Comparison of ENCODE assay signal across 8 cellular contexts in the genomic region with DNA sequence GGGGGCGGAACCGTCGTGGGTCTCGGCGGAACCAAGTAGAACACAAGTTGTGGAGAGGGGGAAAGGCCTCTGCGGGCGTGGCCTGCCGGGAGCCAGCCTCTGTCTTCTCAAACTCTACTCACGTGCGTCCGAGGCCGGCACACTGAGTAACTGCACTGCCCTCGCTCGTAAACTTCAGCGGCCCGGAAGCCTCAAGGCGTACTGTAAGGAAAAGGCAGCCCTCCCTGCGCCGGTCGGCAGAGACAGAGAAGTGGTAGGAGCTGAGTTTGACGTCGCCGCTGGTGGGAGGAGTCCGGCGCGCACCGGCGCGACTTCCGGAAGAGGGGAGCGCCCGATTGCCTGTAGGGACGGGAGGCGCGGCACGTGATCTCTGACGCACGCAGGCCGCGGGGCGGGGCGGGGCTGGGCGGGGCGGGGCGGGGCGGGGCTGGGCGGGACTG. TPM values are rescaled to one million over a fixed set of nuclear protein-coding genes. Genes with fewer than 3 reads are reported as not detected.
A peak's percentile ranks its signal among the peaks of the same experiment; 100 is the strongest.
DNase-seq lines count a peak whose midpoint lies in the region; ATAC-seq and TF ChIP-seq lines count a peak whose summit lies in the region.

A gene with protein sequence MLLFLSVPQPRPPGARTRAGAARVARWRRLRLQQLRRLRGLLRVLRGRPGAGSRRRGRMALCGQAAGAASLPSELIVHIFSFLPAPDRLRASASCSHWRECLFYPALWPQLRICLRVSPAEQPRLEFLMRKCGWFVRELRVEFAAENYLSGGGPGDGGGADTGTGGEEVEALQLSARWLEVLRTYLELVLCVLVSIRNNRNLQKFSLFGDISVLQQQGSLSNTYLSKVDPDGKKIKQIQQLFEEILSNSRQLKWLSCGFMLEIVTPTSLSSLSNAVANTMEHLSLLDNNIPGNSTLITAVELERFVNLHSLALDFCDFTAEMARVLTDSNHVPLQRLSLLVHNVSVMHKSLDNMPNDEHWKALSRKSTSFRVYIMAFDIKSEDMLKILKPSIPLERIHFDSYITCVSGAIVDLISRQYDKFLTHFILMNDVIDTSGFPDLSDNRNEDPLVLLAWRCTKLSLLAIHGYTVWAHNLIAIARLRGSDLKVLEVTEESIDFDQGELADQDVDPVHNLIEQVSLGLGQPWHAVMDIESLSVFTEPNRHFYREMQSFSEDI (minus strand): TSS at position 255 of the 440 bp plus-strand sequence. CDS start 271 bp downstream, outside the sequence.

- H3K79me2 ChIP-seq in DOHH2 (ENCODE audit: control insufficient read depth, low read length) (peaks cover 50% of the 10 kb centered on the region), Loucy (ENCODE audit: insufficient read depth, low read length) (peaks cover 44% of the 10 kb centered on the region)

- H3K9me2 ChIP-seq in DOHH2 (replicated peaks; ENCODE audit: control insufficient read depth, low read length) (no peaks in the 10 kb centered on the region), Loucy (replicated peaks; ENCODE audit: low read depth, low read length) (no peaks in the 10 kb centered on the region)

- ATAC-seq in RWPE2 (ENCODE audit: low read depth): peak; percentile 78
- peak; percentile 91 to 94 for ATAC-seq in natural killer cell treated with Interleukin-12 subunit alpha and Interleukin-12 subunit beta and Interleukin-15 and Interleukin-18, amount 100 ng/mL, for 72 hours

- H3K9me3 ChIP-seq in DOHH2 (ENCODE audit: control insufficient read depth, insufficient read depth, low read length) (no peaks in the 10 kb centered on the region), Loucy (ENCODE audit: insufficient read depth, low read depth, low read length) (no peaks in the 10 kb centered on the region), RWPE2 (ENCODE audit: severe bottlenecking) (no peaks in the 10 kb centered on the region)

- H3K27ac Mint-ChIP-seq in natural killer cell treated with Interleukin-12 subunit alpha and Interleukin-12 subunit beta and Interleukin-15 and Interleukin-18, amount 100 ng/mL, for 72 hours: peak within 1 kb of the TSS; percentile 97 to 100

- DNase-seq in H7 (peak; percentile 95), RWPE2 (ENCODE audit: low spot score) (peak; percentile 96), fibroblast of pulmonary artery (ENCODE audit: low read depth) (peak; percentile 98)
- peak; percentile 94 for DNase-seq in activated T-helper 9 cell treated with anti-CD3 and anti-CD28 coated beads, Interleukin-2, amount 50 U/mL, for 16 hours (ENCODE audit: low read depth)
- peak; percentile 98 for DNase-seq in natural killer cell treated with Interleukin-12 subunit alpha and Interleukin-12 subunit beta and Interleukin-15 and Interleukin-18, amount 100 ng/mL, for 72 hours (ENCODE audit: low spot score)
- peak; percentile 94 for DNase-seq in stimulated activated naive CD4-positive, alpha-beta T cell treated with Interleukin-2 at 50 U/mL for 16 hours (lab: John Stamatoyannopoulos, UW)

- H3K4me1 ChIP-seq in DOHH2 (ENCODE audit: control insufficient read depth, low read length) (peaks cover 30% of the 10 kb centered on the region), Loucy (ENCODE audit: insufficient read depth, low read length, poor library complexity, severe bottlenecking) (peaks cover 35% of the 10 kb centered on the region), RWPE2 (ENCODE audit: insufficient read depth, poor library complexity, severe bottlenecking) (peaks cover 25% of the 10 kb centered on the region)

- H3K4me3 ChIP-seq in DOHH2 (ENCODE audit: low read length): peak within 1 kb of the TSS; percentile 95
- H3K4me3 ChIP-seq in H7 (ENCODE audit: insufficient read depth, low read depth, low read length): peak within 1 kb of the TSS; percentile 78
- H3K4me3 ChIP-seq in Loucy (ENCODE audit: low read length, poor library complexity, severe bottlenecking): peak within 1 kb of the TSS; percentile 97
- H3K4me3 ChIP-seq in RWPE2 (ENCODE audit: severe bottlenecking): peak within 1 kb of the TSS; percentile 93
- H3K4me3 ChIP-seq in fibroblast of pulmonary artery (replicated peaks; ENCODE audit: low read depth, low read length): peak within 1 kb of the TSS; percentile 87

- H3K4me2 ChIP-seq in DOHH2 (ENCODE audit: low read length) (peak within 1 kb of the TSS; percentile 88), Loucy (ENCODE audit: low read depth, low read length, poor library complexity, severe bottlenecking) (peak within 1 kb of the TSS; percentile 90)

- H3K36me3 Mint-ChIP-seq in natural killer cell treated with Interleukin-12 subunit alpha and Interleukin-12 subunit beta and Interleukin-15 and Interleukin-18, amount 100 ng/mL, for 72 hours: no peaks in the 10 kb centered on the region

- H3K9me3 Mint-ChIP-seq in natural killer cell treated with Interleukin-12 subunit alpha and Interleukin-12 subunit beta and Interleukin-15 and Interleukin-18, amount 100 ng/mL, for 72 hours: no peaks in the 10 kb centered on the region

- H4K20me1 ChIP-seq in DOHH2 (ENCODE audit: control insufficient read depth, insufficient read depth, low read depth, low read length) (peaks cover 21% of the 10 kb centered on the region), Loucy (ENCODE audit: insufficient read depth, low read length, poor library complexity, severe bottlenecking) (peaks cover 39% of the 10 kb centered on the region)

- H2AFZ ChIP-seq in Loucy (ENCODE audit: low read length): peak within 1 kb of the TSS; percentile 97

- peaks cover 30 to 33% of the 10 kb centered on the region in 2 donors for H3K4me1 Mint-ChIP-seq in natural killer cell treated with Interleukin-12 subunit alpha and Interleukin-12 subunit beta and Interleukin-15 and Interleukin-18, amount 100 ng/mL, for 72 hours (ENCODE audit: low read depth in 2 of 2)

- H3F3A ChIP-seq in DOHH2 (ENCODE audit: control insufficient read depth, insufficient read depth) (0 out of 2 replicates have a peak, but pooled peaks cover 3% of the 10 kb centered on the region), Loucy (ENCODE audit: low read depth) (no peaks in the 10 kb centered on the region; the same call in 1 of the 2 replicates)

- no peaks in the 10 kb centered on the region for H3K27me3 Mint-ChIP-seq in natural killer cell treated with Interleukin-12 subunit alpha and Interleukin-12 subunit beta and Interleukin-15 and Interleukin-18, amount 100 ng/mL, for 72 hours

- TF ChIP-seq CTCF in DOHH2 (IDR thresholded peaks at IDR 0.05; ENCODE audit: low read depth, low read length, poor library complexity, severe bottlenecking) (no peak), Loucy (conservative IDR thresholded peaks at IDR 0.05; ENCODE audit: low read length) (no peak), RWPE2 (IDR thresholded peaks at IDR 0.05; ENCODE audit: poor library complexity, severe bottlenecking) (no peak), fibroblast of pulmonary artery (IDR thresholded peaks at IDR 0.05; ENCODE audit: low read length, missing control alignments) (no peak)

- H3K27ac ChIP-seq in DOHH2 (ENCODE audit: low read depth, low read length) (peak within 1 kb of the TSS; percentile 85), RWPE2 (ENCODE audit: poor library complexity, severe bottlenecking) (peak within 1 kb of the TSS; percentile 67)

- H3K36me3 ChIP-seq in DOHH2 (ENCODE audit: control insufficient read depth, low read length) (peaks cover 12% of the 10 kb centered on the region; the same call in 1 of the 2 replicates), H7 (replicated peaks; ENCODE audit: control insufficient read depth, insufficient read depth, low read length) (no peaks in the 10 kb centered on the region), Loucy (ENCODE audit: insufficient read depth, low read length) (no peaks in the 10 kb centered on the region), RWPE2 (ENCODE audit: low read depth) (no peaks in the 10 kb centered on the region)

- peak within 1 kb of the TSS; percentile 77 for H3K9ac ChIP-seq in Loucy (ENCODE audit: low read depth, low read length, poor library complexity, severe bottlenecking)

- H3K27me3 ChIP-seq in DOHH2 (ENCODE audit: control insufficient read depth, low read length): no peaks in the 10 kb centered on the region
- H3K27me3 ChIP-seq in H7 (ENCODE audit: control insufficient read depth, insufficient read depth, low read length): no peaks in the 10 kb centered on the region
- no peaks in the 10 kb centered on the region for H3K27me3 ChIP-seq in Loucy (ENCODE audit: insufficient read depth, low read length, poor library complexity, severe bottlenecking)
- no peaks in the 10 kb centered on the region for H3K27me3 ChIP-seq in RWPE2 (ENCODE audit: insufficient read depth, poor library complexity, severe bottlenecking)

- H3K4me3 Mint-ChIP-seq in natural killer cell treated with Interleukin-12 subunit alpha and Interleukin-12 subunit beta and Interleukin-15 and Interleukin-18, amount 100 ng/mL, for 72 hours: peak within 1 kb of the TSS; percentile 91

RNA-seq across cellular contexts. Expression of the gene that starts here (rescaled TPM):
- 13.1 and 13.4 TPM in 2 replicates for total RNA-seq in H7 (2014; rRNA removed; shearing (Covaris generic))
- total RNA-seq in natural killer cell treated with Interleukin-12 subunit alpha and Interleukin-12 subunit beta and Interleukin-15 and Interleukin-18, amount 100 ng/mL, for 72 hours: 10 to 100 TPM; 16.3 to 17.9 TPM

Comparison
In these comparisons a context has a peak if more than half of its experiments do, and no peak if none do; other contexts are left out.
1. Peak in every context shown above with its lines: DNase-seq, ATAC-seq, H3K4me3 ChIP-seq and H3K27ac ChIP-seq.